ENCODE assay signal across 8 cellular contexts in genomic region chr20:30283502-30284360, GRCh38.
DNase-seq lines count a peak whose midpoint lies in the region; ATAC-seq and TF ChIP-seq lines count a peak whose summit lies in the region.
"Not testable (repeated sequence)": the region's sequence is repeated elsewhere in the genome, so short reads cannot be mapped to it uniquely, and the experiment has no call there.

No MANE protein-coding gene starts in this region.

- H3F3A ChIP-seq in SK-N-SH (replicated peaks; ENCODE audit: insufficient read depth): not testable (repeated sequence)

- H3K4me1 ChIP-seq in CD8-positive, alpha-beta memory T cell (ENCODE audit: insufficient read depth, low read length): peaks cover 11% of the 10 kb centered on the region
- not testable (repeated sequence) for H3K4me1 ChIP-seq in HUES48 (ENCODE audit: control insufficient read depth, insufficient read depth, low read length); iPS-18a (ENCODE audit: control insufficient read depth, low read depth, low read length); psoas muscle
- peaks cover 0 to 11% of the 10 kb centered on the region in 2 experiments; a peak in 1 of 4 replicates for H3K4me1 ChIP-seq in SK-N-SH (ENCODE audit: control insufficient read depth in 1 of 2, insufficient read depth in 2 of 2, low read depth in 1 of 2, low read length in 1 of 2)

- H3K27me3 Mint-ChIP-seq in CD8-positive, alpha-beta memory T cell: not testable (repeated sequence)

- peak overlapping the region in 5 of 8 donors; percentile 71 to 88 (median 85) for H3K27ac Mint-ChIP-seq in CD8-positive, alpha-beta memory T cell

- CTCF ChIA-PET in CD8-positive, alpha-beta memory T cell (lab: Charles Lee); SK-N-SH (lab: Yijun Ruan, JAX): not testable (repeated sequence)

- H4K20me1 ChIP-seq in SK-N-SH (ENCODE audit: insufficient read depth): not testable (repeated sequence)

- H3K4me3 Mint-ChIP-seq in CD8-positive, alpha-beta memory T cell: peak overlapping the region in 6 of 7 donors; percentile 71 to 91 (median 86)

- not testable (repeated sequence) for H3K9me3 ChIP-seq in CD8-positive, alpha-beta memory T cell (ENCODE audit: low read length); SK-N-SH; iPS-18a (ENCODE audit: control insufficient read depth, low read depth, low read length); psoas muscle
- H3K9me3 ChIP-seq in HUES48 (ENCODE audit: control insufficient read depth, insufficient read depth, low read length): peaks cover 15% of the 10 kb centered on the region

- H3K9ac ChIP-seq in HUES48 (ENCODE audit: low read depth, low read length); iPS-18a (ENCODE audit: low read length): not testable (repeated sequence)
- H3K9ac ChIP-seq in SK-N-SH: peak overlapping the region; percentile 28; the same call in 1 of the 2 replicates

- ATAC-seq in psoas muscle: not testable (repeated sequence)

- not testable (repeated sequence) for TF ChIP-seq CTCF in SK-N-SH (IDR thresholded peaks at IDR 0.05); psoas muscle (IDR thresholded peaks at IDR 0.05)

- peak overlapping the region; percentile 60 for H3K4me3 ChIP-seq in CD8-positive, alpha-beta memory T cell (ENCODE audit: low read length)
- H3K4me3 ChIP-seq in HUES48 (ENCODE audit: low read depth, low read length) (peak overlapping the region; percentile 24), SK-N-SH (ENCODE audit: low read depth in 2 of 2, low read length in 1 of 2) (peak overlapping the region; percentile 46 to 62), iPS-18a (ENCODE audit: low read length) (peak overlapping the region; percentile 52), psoas muscle (peak overlapping the region; percentile 49)

- DNase-seq in CD8-positive, alpha-beta memory T cell: peak; percentile 63 to 93 (median 75)
- DNase-seq in SK-N-SH: peak; percentile 77
- DNase-seq in activated T-cell treated with anti-CD3 and anti-CD28 coated beads, Interleukin-2, amount 50 U/mL, for 1 hour: peak; percentile 70
- peak; percentile 41 to 83 for DNase-seq in psoas muscle
- DNase-seq in stimulated activated CD8-positive, alpha-beta memory T cell treated with anti-CD3 and anti-CD28 coated beads, Interleukin-7, amount 100 ng/mL, for 48 hours (ENCODE audit: extremely low read depth in 1 of 2, low read depth in 1 of 2): peak; percentile 32 to 74

- not testable (repeated sequence) for H3K9me3 Mint-ChIP-seq in CD8-positive, alpha-beta memory T cell

- TF ChIP-seq EP300 in SK-N-SH (IDR thresholded peaks at IDR 0.05; ENCODE audit: borderline replicate concordance in 1 of 2, low read depth in 1 of 2, low read length in 1 of 2): not testable (repeated sequence)

- TF ChIP-seq RAD21 in SK-N-SH (IDR thresholded peaks at IDR 0.05; ENCODE audit: low read length): not testable (repeated sequence)

- not testable (repeated sequence) for H3K27me3 ChIP-seq in CD8-positive, alpha-beta memory T cell (ENCODE audit: insufficient read depth, low read length, poor library complexity, severe bottlenecking); HUES48 (ENCODE audit: control insufficient read depth, insufficient read depth, low read length); SK-N-SH (ENCODE audit: insufficient read depth); iPS-18a (ENCODE audit: control insufficient read depth, insufficient read depth, low read length); psoas muscle (ENCODE audit: insufficient read depth in 3 of 3, low read length in 2 of 3)

- H2AFZ ChIP-seq in SK-N-SH (ENCODE audit: low read depth): peak overlapping the region; percentile 85; the same call in 1 of the 2 replicates

- not testable (repeated sequence) for H3K36me3 ChIP-seq in CD8-positive, alpha-beta memory T cell (ENCODE audit: insufficient read depth, low read length); HUES48 (ENCODE audit: control insufficient read depth, insufficient read depth, low read length); SK-N-SH (replicated peaks in 1 of 2; ENCODE audit: control insufficient read depth in 1 of 2, insufficient read depth in 2 of 2, low read length in 1 of 2); iPS-18a (ENCODE audit: control insufficient read depth, low read depth, low read length); psoas muscle (ENCODE audit: insufficient read depth in 1 of 2, low read depth in 1 of 2)

- H3K4me2 ChIP-seq in SK-N-SH: peak overlapping the region; percentile 92

- not testable (repeated sequence) for H3K79me2 ChIP-seq in SK-N-SH (ENCODE audit: insufficient read depth)

- WGBS in SK-N-SH (ENCODE audit: low lambda C conversion rate): 22% methylated on average over 39 of the region's 53 CpGs
- WGBS in psoas muscle, 3 donors: 8 to 43% (median 25%) methylated on average over 53 of the region's 53 CpGs

- H3K27ac ChIP-seq in CD8-positive, alpha-beta memory T cell (ENCODE audit: low read depth, low read length): peak overlapping the region; percentile 24
- H3K27ac ChIP-seq in HUES48 (ENCODE audit: low read depth, low read length); SK-N-SH (ENCODE audit: low read depth in 2 of 2, low read length in 1 of 2); iPS-18a (ENCODE audit: low read length); psoas muscle: not testable (repeated sequence)
- peak overlapping the region; percentile 39 for H3K27ac ChIP-seq in cingulate gyrus (ENCODE audit: low read depth, low read length)

- H3K4me1 Mint-ChIP-seq in CD8-positive, alpha-beta memory T cell: peaks cover 12 to 56% (median 20%) of the 10 kb centered on the region in 3 donors

- POLR2A ChIA-PET in CD8-positive, alpha-beta memory T cell (lab: Charles Lee); SK-N-SH (lab: Yijun Ruan, JAX): not testable (repeated sequence)

- not testable (repeated sequence) for H3K9me2 ChIP-seq in SK-N-SH

- intact Hi-C loops in psoas muscle (cut with DNase I): not testable (repeated sequence)

- H3K36me3 Mint-ChIP-seq in CD8-positive, alpha-beta memory T cell: not testable (repeated sequence)

TF ChIP-seq in SK-N-SH, 30 proteins besides CTCF, POLR2A, EP300 and RAD21:
- peak; percentile 73 for TF ChIP-seq NRF1 (IDR thresholded peaks at IDR 0.05; ENCODE audit: low read depth, low read length)
